In genomic region chr14:61573321-61573720, GRCh38 we compare ENCODE assay signal across 11 cellular contexts.
A peak's percentile ranks its signal among the peaks of the same experiment; 100 is the strongest.
DNase-seq lines count a peak whose midpoint lies in the region; ATAC-seq, FAIRE-seq and TF ChIP-seq lines count a peak whose summit lies in the region.
"Had no signal": no experiment of that assay in that cellular context is flagged by ENCODE, and none has a peak within 500 bp of the region (broad histone marks: within the 10 kb centered on the region; RNA-seq: fewer than 3 reads in every experiment).

No MANE protein-coding gene starts in this region.

- in situ Hi-C loops in mammary epithelial cell (cut with MboI; ENCODE audit: low sequenced_read_pairs in 2 of 2), result loop anchor here in 1 of 2 donors (10.0 kb wide), 1 partner anchor 121 kb away; the partner anchor contains the start of gene HIF1A

- no peaks in the 10 kb centered on the region for H3K79me2 ChIP-seq in mammary epithelial cell (ENCODE audit: insufficient read depth, low read length)

- FAIRE-seq in A549 (lab: Jason Lieb, UNC) (no peak), H54 (lab: Jason Lieb, UNC) (no peak)

- 77% methylated on average over 3 of the region's 3 CpGs for WGBS in A549 (ENCODE audit: missing lambda C conversion rate)
- WGBS in mammary epithelial cell (ENCODE audit: low coverage, missing lambda C conversion rate), result 93% methylated on average over 3 of the region's 3 CpGs
- WGBS in testis, 2 donors, result 60 to 64% methylated on average over 3 of the region's 3 CpGs

- H3K27ac Mint-ChIP-seq in naive thymus-derived CD4-positive, alpha-beta T cell, result peak overlapping the region in 5 of 9 donors; percentile 49 to 63 (median 54)
- no peak overlapping the region for H3K27ac Mint-ChIP-seq in T-helper 17 cell
- H3K27ac Mint-ChIP-seq: nephron progenitor cell had no signal

- H3K4me2 ChIP-seq in A549 (peak overlapping the region; percentile 69), mammary epithelial cell (ENCODE audit: insufficient read depth, low read depth, low read length) (peak overlapping the region; percentile 76)

- TF ChIP-seq CTCF in A549 (IDR thresholded peaks at IDR 0.05) (no peak), mammary epithelial cell (conservative IDR thresholded peaks at IDR 0.05 in 1 of 2, IDR thresholded peaks at IDR 0.05 in 1 of 2; ENCODE audit: extremely low read depth in 1 of 2, insufficient read depth in 1 of 2, low read depth in 1 of 2, low read length in 2 of 2) (no peak), testis (IDR thresholded peaks at IDR 0.05) (no peak)

- no peak for TF ChIP-seq EP300 in A549 (IDR thresholded peaks at IDR 0.05)

- no peaks in the 10 kb centered on the region for H3K36me3 ChIP-seq in mammary epithelial cell (ENCODE audit: insufficient read depth, low read length)
- no peaks in the 10 kb centered on the region for H3K36me3 ChIP-seq in naive thymus-derived CD4-positive, alpha-beta T cell (ENCODE audit: control insufficient read depth in 2 of 3, insufficient read depth in 3 of 3, low read length in 3 of 3)
- H3K36me3 ChIP-seq in testis (ENCODE audit: low read depth, missing control alignments), result no peaks in the 10 kb centered on the region
- H3K36me3 ChIP-seq: right lobe of liver had no signal

- H3K9ac ChIP-seq in mammary epithelial cell (ENCODE audit: insufficient read depth, low read length), result no peak overlapping the region

- intact Hi-C loops in mammary epithelial cell (cut with micrococcal nuclease) (no loop called here), testis (cut with DNase I; ENCODE audit: low total_unique reads) (no loop called here)
- intact Hi-C loops in naive thymus-derived CD4-positive, alpha-beta T cell (cut with micrococcal nuclease), result loop anchor here (5.0 to 10.0 kb wide), 2 partner anchors 54 to 1329 kb away; partner anchors contain the start of gene PPM1A (in 1 of the 2)

- DNase-seq in A549 (ENCODE audit: low read depth in 1 of 2, low spot score in 1 of 2), result no peak
- peak; percentile 51 for DNase-seq in HCEC 1CT
- no peak for DNase-seq in mammary epithelial cell
- DNase-seq in naive thymus-derived CD4-positive, alpha-beta T cell, result no peak
- DNase-seq in NCI-H526 (lab: John Stamatoyannopoulos, UW), result no peak
- no peak for DNase-seq in H54 (ENCODE audit: insufficient read length, low spot score)
- DNase-seq in T-helper 17 cell, result no peak
- DNase-seq in testis, result no peak
- DNase-seq: nephron progenitor cell, T-helper 9 cell had no signal

- peaks cover 0 to 2% (median 0%) of the 10 kb centered on the region in 11 donors for H3K9me3 Mint-ChIP-seq in naive thymus-derived CD4-positive, alpha-beta T cell
- H3K9me3 Mint-ChIP-seq: nephron progenitor cell had no signal

- peaks cover 41 to 83% (median 73%) of the 10 kb centered on the region in 7 donors for H3K4me1 Mint-ChIP-seq in naive thymus-derived CD4-positive, alpha-beta T cell
- H3K4me1 Mint-ChIP-seq in T-helper 17 cell, result peaks cover 32% of the 10 kb centered on the region

- H3K4me1 ChIP-seq in A549, result peaks cover 60% of the 10 kb centered on the region
- peaks cover 59% of the 10 kb centered on the region for H3K4me1 ChIP-seq in mammary epithelial cell (ENCODE audit: insufficient read depth, low read length)
- peaks cover 0 to 40% of the 10 kb centered on the region in 2 donors for H3K4me1 ChIP-seq in naive thymus-derived CD4-positive, alpha-beta T cell (ENCODE audit: control insufficient read depth in 2 of 2, insufficient read depth in 2 of 2, low read length in 2 of 2)
- peaks cover 26% of the 10 kb centered on the region for H3K4me1 ChIP-seq in testis

- POLR2A ChIA-PET in A549 (lab: Yijun Ruan, JAX), result interaction anchor here (0.9 to 1.2 kb wide), 3 partner anchors 11 to 122 kb away, joined by 3 to 6 read pairs (median 5); partner anchors contain the start of gene HIF1A
- POLR2A ChIA-PET in naive thymus-derived CD4-positive, alpha-beta T cell (lab: Charles Lee), result interaction anchor here (0.9 to 1.9 kb wide), 7 partner anchors 9 to 169 kb away, joined by 3 to 5 read pairs (median 3); partner anchors contain the start of gene HIF1A

- peak overlapping the region in 9 of 10 donors; percentile 9 to 61 (median 48) for H3K4me3 Mint-ChIP-seq in naive thymus-derived CD4-positive, alpha-beta T cell
- H3K4me3 Mint-ChIP-seq in T-helper 17 cell, result no peak overlapping the region
- H3K4me3 Mint-ChIP-seq: nephron progenitor cell had no signal

- no peak overlapping the region for H2AFZ ChIP-seq in mammary epithelial cell (ENCODE audit: low read depth, low read length)

- no peaks in the 10 kb centered on the region for H3K27me3 ChIP-seq in mammary epithelial cell (ENCODE audit: insufficient read depth, low read length)
- no peaks in the 10 kb centered on the region for H3K27me3 ChIP-seq in naive thymus-derived CD4-positive, alpha-beta T cell (ENCODE audit: control insufficient read depth in 2 of 2, insufficient read depth in 2 of 2, low read length in 2 of 2)
- H3K27me3 ChIP-seq in testis, result no peaks in the 10 kb centered on the region
- H3K27me3 ChIP-seq: right lobe of liver had no signal

- CTCF ChIA-PET in A549 (lab: Yijun Ruan, JAX) (interaction anchor here (1.2 to 2.1 kb wide), 3 partner anchors 13 to 15 kb away, joined by 3 to 8 read pairs (median 4); no protein-coding TSS in a partner anchor), mammary epithelial cell (lab: Charles Lee; ENCODE audit: low non-redundant PET) (no interaction called here)
- CTCF ChIA-PET in naive thymus-derived CD4-positive, alpha-beta T cell (lab: Charles Lee), result interaction anchor here (0.8 kb wide), 1 partner anchor 11 kb away, joined by 3 read pairs; no protein-coding TSS in a partner anchor

- no TSS peak for BruUV-seq in mammary epithelial cell (replicated peaks; lab: Mats Ljungman, UMichigan)

- dilution Hi-C loops in mammary epithelial cell (cut with HindIII; ENCODE audit: low sequenced_read_pairs), result loop anchor here (5.0 kb wide), 1 partner anchor 69 kb away; no protein-coding TSS in a partner anchor

- ATAC-seq in A549, result no peak
- no peak for ATAC-seq in naive thymus-derived CD4-positive, alpha-beta T cell
- ATAC-seq in T-helper 17 cell, result no peak

- H3K27me3 Mint-ChIP-seq in naive thymus-derived CD4-positive, alpha-beta T cell, result peaks cover 0 to 24% (median 0%) of the 10 kb centered on the region in 5 donors
- H3K27me3 Mint-ChIP-seq in T-helper 17 cell, result peaks cover 18% of the 10 kb centered on the region

- peak overlapping the region; percentile 58 to 84 for H3K27ac ChIP-seq in A549
- H3K27ac ChIP-seq in mammary epithelial cell (ENCODE audit: insufficient read depth, low read depth, low read length), result peak overlapping the region; percentile 61
- H3K27ac ChIP-seq in naive thymus-derived CD4-positive, alpha-beta T cell (ENCODE audit: low read depth, low read length), result no peak overlapping the region
- peak overlapping the region in 1 of 2 donors; percentile 32 for H3K27ac ChIP-seq in testis

- H4K20me1 ChIP-seq in mammary epithelial cell (ENCODE audit: insufficient read depth, low read length), result no peaks in the 10 kb centered on the region

- TF ChIP-seq POLR2A in A549 (IDR thresholded peaks at IDR 0.05; ENCODE audit: low read length) (no peak), H54 (IDR thresholded peaks at IDR 0.05; ENCODE audit: low read depth, low read length) (no peak), testis (IDR thresholded peaks at IDR 0.05) (no peak)

- no peak for TF ChIP-seq RAD21 in A549 (conservative IDR thresholded peaks at IDR 0.05 in 1 of 2, IDR thresholded peaks at IDR 0.05 in 1 of 2)

- H3K4me3 ChIP-seq in A549, result no peak overlapping the region
- no peak overlapping the region for H3K4me3 ChIP-seq in mammary epithelial cell (replicated peaks in 1 of 3; ENCODE audit: insufficient read depth in 1 of 3, low read depth in 2 of 3, low read length in 3 of 3)
- no peak overlapping the region for H3K4me3 ChIP-seq in naive thymus-derived CD4-positive, alpha-beta T cell (ENCODE audit: low read length)
- no peak overlapping the region for H3K4me3 ChIP-seq in testis
- H3K4me3 ChIP-seq: right lobe of liver had no signal

- H3K36me3 Mint-ChIP-seq in naive thymus-derived CD4-positive, alpha-beta T cell, result peaks cover 0 to 4% (median 0%) of the 10 kb centered on the region in 5 donors
- H3K36me3 Mint-ChIP-seq in T-helper 17 cell (ENCODE audit: low read depth), result peaks cover 2% of the 10 kb centered on the region

- no peaks in the 10 kb centered on the region for H3K9me3 ChIP-seq in A549
- H3K9me3 ChIP-seq in mammary epithelial cell (replicated peaks; ENCODE audit: insufficient read depth, low read length), result no peaks in the 10 kb centered on the region
- no peaks in the 10 kb centered on the region for H3K9me3 ChIP-seq in naive thymus-derived CD4-positive, alpha-beta T cell (ENCODE audit: control insufficient read depth in 2 of 3, low read length in 3 of 3)
- H3K9me3 ChIP-seq in T-helper 17 cell (ENCODE audit: control insufficient read depth, low read length, poor library complexity, severe bottlenecking), result no peaks in the 10 kb centered on the region
- no peaks in the 10 kb centered on the region for H3K9me3 ChIP-seq in testis
- H3K9me3 ChIP-seq: right lobe of liver had no signal

TF ChIP-seq in A549, 52 proteins besides CTCF, POLR2A, EP300 and RAD21 (continues in another document):
- TF ChIP-seq E2F6 (IDR thresholded peaks at IDR 0.05; ENCODE audit: borderline replicate concordance, low read depth) (no peak), TP53 (CRISPR knock-in tag; IDR thresholded peaks at IDR 0.05) (no peak), NPAS2 (CRISPR knock-in tag; IDR thresholded peaks at IDR 0.05; ENCODE audit: borderline replicate concordance) (no peak), ATOH8 (CRISPR knock-in tag; IDR thresholded peaks at IDR 0.05; ENCODE audit: low read depth) (no peak), ZC3H11A (IDR thresholded peaks at IDR 0.05) (no peak), MAZ (IDR thresholded peaks at IDR 0.05; ENCODE audit: borderline replicate concordance, low read depth, low read length) (no peak), RCOR1 (IDR thresholded peaks at IDR 0.05; ENCODE audit: low read depth, low read length) (no peak), KDM1A (IDR thresholded peaks at IDR 0.05; ENCODE audit: low read depth) (no peak), FOSB (CRISPR knock-in tag; IDR thresholded peaks at IDR 0.05) (no peak), TFCP2L1 (CRISPR knock-in tag; IDR thresholded peaks at IDR 0.05) (no peak), GATA3 (IDR thresholded peaks at IDR 0.05; ENCODE audit: borderline replicate concordance) (no peak), RARB (CRISPR knock-in tag; IDR thresholded peaks at IDR 0.05) (no peak)

Comparison
In these comparisons a context has a peak if more than half of its experiments do, and no peak if none do; other contexts are left out.
1. intact Hi-C loops: an anchor here in naive thymus-derived CD4-positive, alpha-beta T cell (5.0 to 10.0 kb wide); none called in mammary epithelial cell and testis.